In the genomic region with DNA sequence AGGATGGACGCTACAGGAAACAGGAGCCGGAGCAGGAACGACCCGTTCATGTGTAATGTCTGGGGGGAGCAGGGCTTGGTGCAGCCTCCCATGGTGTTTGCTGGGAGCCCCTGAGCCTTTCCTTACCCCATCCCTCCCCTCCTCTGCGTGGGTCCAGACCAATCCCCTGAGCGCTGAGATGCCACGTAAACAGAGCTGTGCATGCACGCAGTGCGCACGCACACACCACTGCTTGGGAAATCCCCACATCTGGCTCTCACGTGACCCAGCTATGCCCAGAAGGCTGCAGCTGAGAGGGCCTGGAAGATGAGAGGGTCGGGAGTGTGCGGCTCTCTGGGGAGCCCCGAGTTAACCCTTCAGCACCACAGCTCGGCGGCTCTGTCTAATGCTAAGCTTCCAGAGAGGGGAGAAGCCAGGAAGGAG, we compare ENCODE assay signal across 9 cellular contexts.
A peak's percentile ranks its signal among the peaks of the same experiment; 100 is the strongest.
DNase-seq lines count a peak whose midpoint lies in the region; ATAC-seq and TF ChIP-seq lines count a peak whose summit lies in the region.
"Had no signal": no experiment of that assay in that cellular context is flagged by ENCODE, and none has a peak within 500 bp of the region (broad histone marks: within the 10 kb centered on the region; RNA-seq: fewer than 3 reads in every experiment).

No MANE protein-coding gene starts in this region.

- POLR2A ChIA-PET in WTC11 (lab: Charles Lee): no interaction called here

- DNase-seq in NCI-H1417 (lab: John Stamatoyannopoulos, UW) (peak; percentile 67 to 85 (median 72)), NCI-H1417 treated with DMSO at 0.1 percent for 48 hours (lab: John Stamatoyannopoulos, UW) (no peak), WTC11 (ENCODE audit: low spot score) (no peak), cardiac fibroblast (ENCODE audit: low read depth in 2 of 2) (peak; percentile 98 to 99), left kidney (ENCODE audit: low read depth, low spot score) (peak; percentile 95), NCI-H1105 (lab: John Stamatoyannopoulos, UW) (no peak)
- DNase-seq in stimulated activated CD4-positive, alpha-beta T cell treated with anti-CD3 and anti-CD28 coated beads, Interleukin-2, amount 100 ng/mL, for 24 hours: peak; percentile 83 to 87

- CTCF ChIA-PET in WTC11 (lab: Charles Lee): interaction anchor here (0.5 to 1.2 kb wide), 6 partner anchors 11 to 79 kb away, joined by 3 to 7 read pairs (median 3); no protein-coding TSS in a partner anchor

- no peaks in the 10 kb centered on the region for H3K36me3 Mint-ChIP-seq in WTC11

- peaks cover 15% of the 10 kb centered on the region for H3K4me1 Mint-ChIP-seq in WTC11

- TF ChIP-seq CTCF in WTC11 (IDR thresholded peaks at IDR 0.05) (no peak), cardiac fibroblast (IDR thresholded peaks at IDR 0.05; ENCODE audit: low read depth, low read length) (no peak)

- peak overlapping the region; percentile 27 to 74 for H3K4me3 ChIP-seq in cardiac fibroblast (replicated peaks in 1 of 2; ENCODE audit: low read depth in 2 of 2, low read length in 2 of 2)
- H3K4me3 ChIP-seq: A549 had no signal

- H3K4me3 Mint-ChIP-seq in WTC11: no peak overlapping the region

- ATAC-seq in HG03175 (IDR thresholded peaks at IDR 0.05; ENCODE audit: unreplicated experiment) (peak; percentile 86), WTC11 (no peak; the same call in 1 of the 2 replicates)
- ATAC-seq: A549 had no signal

- no peaks in the 10 kb centered on the region for H3K9me3 Mint-ChIP-seq in WTC11

- no peaks in the 10 kb centered on the region for H3K27me3 Mint-ChIP-seq in WTC11 (ENCODE audit: low read depth)

- no peak overlapping the region for H3K27ac Mint-ChIP-seq in WTC11

TF ChIP-seq in WTC11, 78 proteins besides CTCF, POLR2A, EP300 and RAD21:
- TF ChIP-seq, protein P1, sequence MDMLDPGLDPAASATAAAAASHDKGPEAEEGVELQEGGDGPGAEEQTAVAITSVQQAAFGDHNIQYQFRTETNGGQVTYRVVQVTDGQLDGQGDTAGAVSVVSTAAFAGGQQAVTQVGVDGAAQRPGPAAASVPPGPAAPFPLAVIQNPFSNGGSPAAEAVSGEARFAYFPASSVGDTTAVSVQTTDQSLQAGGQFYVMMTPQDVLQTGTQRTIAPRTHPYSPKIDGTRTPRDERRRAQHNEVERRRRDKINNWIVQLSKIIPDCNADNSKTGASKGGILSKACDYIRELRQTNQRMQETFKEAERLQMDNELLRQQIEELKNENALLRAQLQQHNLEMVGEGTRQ (CRISPR knock-in tag; IDR thresholded peaks at IDR 0.05): peak; percentile 25; the same call in 1 of the 2 replicates
- no peak for TF ChIP-seq ATF6 (CRISPR knock-in tag; IDR thresholded peaks at IDR 0.05)
TF ChIP-seq in WTC11: peak in this region for 1.

Comparison
In these comparisons a context has a peak if more than half of its experiments do, and no peak if none do; other contexts are left out.
1. DNase-seq: peak in NCI-H1417 (3 of 3), cardiac fibroblast (2 of 2), left kidney (single experiment) and stimulated activated CD4-positive, alpha-beta T cell treated with anti-CD3 and anti-CD28 coated beads, Interleukin-2, amount 100 ng/mL, for 24 hours (2 of 2); none in NCI-H1417 treated with DMSO at 0.1 percent for 48 hours (single experiment), WTC11 (single experiment) and NCI-H1105 (single experiment).